Comparison of ENCODE assay signal across 15 cellular contexts in the genomic region with DNA sequence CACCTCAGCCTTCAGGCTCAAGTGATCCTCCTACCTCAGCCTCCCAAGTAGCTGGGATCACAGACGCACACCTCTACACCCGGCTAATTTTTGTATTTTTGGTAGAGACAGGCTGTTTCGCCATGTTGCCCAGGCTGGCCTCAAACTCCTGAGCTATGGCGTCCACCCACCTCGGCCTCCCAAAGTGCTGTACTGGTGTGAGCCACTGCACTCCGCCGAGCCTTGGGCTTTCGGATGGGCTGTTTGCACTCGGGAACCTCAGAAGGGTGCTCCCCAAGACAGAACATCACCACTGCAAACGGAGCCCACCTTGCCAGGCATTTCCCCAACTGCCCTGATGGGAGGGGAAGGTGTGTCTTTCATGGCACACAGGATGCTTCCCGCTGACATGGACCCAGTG. TPM values are rescaled to one million over a fixed set of nuclear protein-coding genes. Genes with fewer than 3 reads are reported as not detected.
DNase-seq lines count a peak whose midpoint lies in the region; ATAC-seq and TF ChIP-seq lines count a peak whose summit lies in the region.
"Had no signal": no experiment of that assay in that cellular context is flagged by ENCODE, and none has a peak within 500 bp of the region (broad histone marks: within the 10 kb centered on the region; RNA-seq: fewer than 3 reads in every experiment).

No MANE protein-coding gene starts in this region.

- DNase-seq in heart left ventricle (peak in 1 of 5 donors; percentile 26), neural progenitor cell (ENCODE audit: low spot score) (no peak), tibial artery (no peak), SHP77 treated with DMSO at 0.1 percent for 48 hours (lab: John Stamatoyannopoulos, UW) (no peak), cortex of kidney (lab: John Stamatoyannopoulos, UW) (no peak)
- DNase-seq: activated CD4-positive, alpha-beta T cell treated with anti-CD3 and anti-CD28 coated beads for 48 hours; activated T-cell treated with anti-CD3 and anti-CD28 coated beads, Interleukin-2, amount 50 U/mL, for 24 hours; KG1; mammary epithelial cell; NCI-H524 had no signal

- no peaks in the 10 kb centered on the region for H3K79me2 ChIP-seq in neural progenitor cell (ENCODE audit: low read depth)

- intact Hi-C loops in heart left ventricle (cut with DNase I) (loop anchor here in 7 of 10 donors (2.0 to 10.0 kb wide), 6 partner anchors 45 to 92 kb away; partner anchors contain the start of genes POR (in 5 of the 7) and RHBDD2 (in 2 of the 7)), tibial artery (cut with DNase I; ENCODE audit: low total_unique reads) (no loop called here)

- 82 to 88% (median 88%) methylated on average over 11 of the region's 11 CpGs for WGBS in heart left ventricle, 4 donors

- H3K27me3 Mint-ChIP-seq in brain (peaks cover 3% of the 10 kb centered on the region), neural progenitor cell (ENCODE audit: insufficient read depth, low read depth) (peaks cover 8% of the 10 kb centered on the region)
- H3K27me3 Mint-ChIP-seq: activated T-cell treated with anti-CD3 and anti-CD28 coated beads, Interleukin-2, amount 50 U/mL, for 24 hours had no signal

- peaks cover 28% of the 10 kb centered on the region for H4K20me1 ChIP-seq in neural progenitor cell (ENCODE audit: low read depth)

- H3K4me2 ChIP-seq in neural progenitor cell, result peak overlapping the region; percentile 16

- H2AFZ ChIP-seq in neural progenitor cell (replicated peaks), result no peak overlapping the region

- ATAC-seq in heart left ventricle (no peak), HG03442 (IDR thresholded peaks at IDR 0.05; ENCODE audit: unreplicated experiment) (no peak), GM19035 (IDR thresholded peaks at IDR 0.05; ENCODE audit: unreplicated experiment) (no peak)
- ATAC-seq: GM12878 had no signal

- peaks cover 17% of the 10 kb centered on the region for H3F3A ChIP-seq in neural progenitor cell (ENCODE audit: low read depth)

- no peak for TF ChIP-seq POLR2A in heart left ventricle (IDR thresholded peaks at IDR 0.05)

- H3K36me3 Mint-ChIP-seq in brain (peaks cover 26% of the 10 kb centered on the region), neural progenitor cell (peaks cover 16% of the 10 kb centered on the region)

- H3K9ac ChIP-seq in neural progenitor cell, result no peak overlapping the region

- H3K27ac Mint-ChIP-seq in brain (peak overlapping the region; percentile 48 to 97 (median 79)), neural progenitor cell (peak overlapping the region; percentile 98)
- H3K27ac Mint-ChIP-seq: activated T-cell treated with anti-CD3 and anti-CD28 coated beads, Interleukin-2, amount 50 U/mL, for 24 hours had no signal

- H3K4me1 ChIP-seq in heart left ventricle (peaks cover 14 to 83% (median 72%) of the 10 kb centered on the region in 12 donors), neural progenitor cell (peaks cover 42% of the 10 kb centered on the region), tibial artery (peaks cover 12 to 82% (median 54%) of the 10 kb centered on the region in 4 donors)

- H3K4me3 ChIP-seq in heart left ventricle, result no peak overlapping the region
- H3K4me3 ChIP-seq in neural progenitor cell, result no peak overlapping the region
- no peak overlapping the region for H3K4me3 ChIP-seq in tibial artery
- H3K4me3 ChIP-seq: GM12878 had no signal

- no peaks in the 10 kb centered on the region for H3K27me3 ChIP-seq in heart left ventricle
- no peaks in the 10 kb centered on the region for H3K27me3 ChIP-seq in neural progenitor cell
- no peaks in the 10 kb centered on the region for H3K27me3 ChIP-seq in tibial artery

- H3K9me3 Mint-ChIP-seq in brain (no peaks in the 10 kb centered on the region), neural progenitor cell (no peaks in the 10 kb centered on the region)
- H3K9me3 Mint-ChIP-seq: activated T-cell treated with anti-CD3 and anti-CD28 coated beads, Interleukin-2, amount 50 U/mL, for 24 hours had no signal

- H3K4me3 Mint-ChIP-seq in brain (peak overlapping the region in 2 of 5 experiments; percentile 61 to 73), neural progenitor cell (peak overlapping the region; percentile 74)
- H3K4me3 Mint-ChIP-seq: activated T-cell treated with anti-CD3 and anti-CD28 coated beads, Interleukin-2, amount 50 U/mL, for 24 hours had no signal

- H3K36me3 ChIP-seq in heart left ventricle (peaks cover 0 to 11% (median 0%) of the 10 kb centered on the region in 9 donors), neural progenitor cell (no peaks in the 10 kb centered on the region), tibial artery (peaks cover 0 to 3% (median 0%) of the 10 kb centered on the region in 3 donors)

- H3K9me3 ChIP-seq in heart left ventricle, result no peaks in the 10 kb centered on the region
- no peaks in the 10 kb centered on the region for H3K9me3 ChIP-seq in neural progenitor cell (ENCODE audit: low read depth)
- H3K9me3 ChIP-seq in tibial artery, result no peaks in the 10 kb centered on the region

- H3K27ac ChIP-seq in heart left ventricle (peak overlapping the region; percentile 74 to 92 (median 83)), neural progenitor cell (peak overlapping the region; percentile 20), tibial artery (peak overlapping the region; percentile 88 to 95)
- H3K27ac ChIP-seq: C4-2B had no signal

- peaks cover 87% of the 10 kb centered on the region for H3K4me1 Mint-ChIP-seq in brain
- H3K4me1 Mint-ChIP-seq in neural progenitor cell, result peaks cover 88% of the 10 kb centered on the region

- TF ChIP-seq CTCF in brain (conservative IDR thresholded peaks at IDR 0.05), result no peak
- TF ChIP-seq CTCF in heart left ventricle (IDR thresholded peaks at IDR 0.05), result no peak
- no peak for TF ChIP-seq CTCF in neural progenitor cell (IDR thresholded peaks at IDR 0.05)
- no peak for TF ChIP-seq CTCF in tibial artery (IDR thresholded peaks at IDR 0.05)

RNA-seq across cellular contexts. Expression of gene TMEM120A, which starts 27.3 kb away (rescaled TPM):
- 38.3 TPM for polyA plus RNA-seq in brain (ENCODE audit: insufficient read depth, low read depth, low replicate concordance)
- total RNA-seq in heart left ventricle, result 100 to 1,000 TPM in 7 of 9 donors, 10 to 100 TPM in 2; 63.8 to 181 (median 125) TPM
- polyA plus RNA-seq in heart left ventricle, result 100 to 1,000 TPM; 138 to 152 TPM
- 9.4 and 10.4 TPM in 2 replicates for total RNA-seq in neural progenitor cell (ENCODE audit: low replicate concordance)

RNA-seq across cellular contexts. Expression of gene POR, which starts 52.1 kb away (rescaled TPM):
- polyA plus RNA-seq in brain (ENCODE audit: insufficient read depth, low read depth, low replicate concordance) (109 TPM), heart left ventricle (100 to 1,000 TPM in 1 of 2 donors, 10 to 100 TPM in 1; 69.5 to 169 TPM)
- total RNA-seq in heart left ventricle (100 to 1,000 TPM in 2 of 9 donors, 10 to 100 TPM in 7; 38.3 to 202 (median 80.0) TPM), neural progenitor cell (ENCODE audit: low replicate concordance) (38.6 and 61.0 TPM in 2 replicates)

Comparison
In these comparisons a context has a peak if more than half of its experiments do, and no peak if none do; other contexts are left out.
1. H3K27ac ChIP-seq: peak in every context shown above with its lines; median percentile 92 in tibial artery; 83 in heart left ventricle; 20 in neural progenitor cell.